1 cellular context compared by ENCODE assay signal in genomic region chr5:142486581-142486980, GRCh38.
TF ChIP-seq lines count a peak whose summit lies in the region.

No MANE protein-coding gene starts in this region.

TF ChIP-seq in SK-N-SH, 30 proteins besides CTCF, POLR2A, EP300 and RAD21 (continued from another document):
- TF ChIP-seq USF2 (IDR thresholded peaks at IDR 0.05; ENCODE audit: borderline replicate concordance, low read depth, low read length) (no peak), FOSL2 (IDR thresholded peaks at IDR 0.05; ENCODE audit: borderline replicate concordance, low read depth) (peak; percentile 43; the same call in 1 of the 2 replicates), TCF12 (IDR thresholded peaks at IDR 0.05) (peak; percentile 62), MEF2A (IDR thresholded peaks at IDR 0.05; ENCODE audit: borderline replicate concordance, low read depth) (no peak), JUND (IDR thresholded peaks at IDR 0.05) (peak; percentile 45), MXI1 (IDR thresholded peaks at IDR 0.05; ENCODE audit: low read depth, low read length) (no peak)
